ENCODE assay signal across 9 cellular contexts in genomic region chr7:117728858-117729257, GRCh38.
DNase-seq lines count a peak whose midpoint lies in the region; ATAC-seq and TF ChIP-seq lines count a peak whose summit lies in the region.
"Had no signal": no experiment of that assay in that cellular context is flagged by ENCODE, and none has a peak within 500 bp of the region (broad histone marks: within the 10 kb centered on the region; RNA-seq: fewer than 3 reads in every experiment).

No MANE protein-coding gene starts in this region.

- no peaks in the 10 kb centered on the region for H3K27me3 ChIP-seq in smooth muscle cell (ENCODE audit: low read depth)

- peak; percentile 60 for ATAC-seq in GM21423 (IDR thresholded peaks at IDR 0.05; ENCODE audit: unreplicated experiment)
- peak; percentile 39 for ATAC-seq in HG03280 (IDR thresholded peaks at IDR 0.05; ENCODE audit: unreplicated experiment)
- no peak for ATAC-seq in GM19455 (IDR thresholded peaks at IDR 0.05; ENCODE audit: unreplicated experiment)

- H4K20me1 ChIP-seq in smooth muscle cell (ENCODE audit: low read depth) = no peaks in the 10 kb centered on the region

- TF ChIP-seq CTCF in smooth muscle cell (IDR thresholded peaks at IDR 0.05; ENCODE audit: borderline replicate concordance, insufficient read depth, poor library complexity, severe bottlenecking) = no peak

- H2AFZ ChIP-seq in smooth muscle cell (ENCODE audit: low read depth) = no peak overlapping the region

- peaks cover 2% of the 10 kb centered on the region for H3F3A ChIP-seq in smooth muscle cell (ENCODE audit: low read depth)

- no peaks in the 10 kb centered on the region for H3K9me3 ChIP-seq in smooth muscle cell (replicated peaks; ENCODE audit: low read depth)

- DNase-seq in caudate nucleus (lab: John Stamatoyannopoulos, UW) = peak in 33 of 61 donors; percentile 11 to 75 (median 38)
- no peak for DNase-seq in smooth muscle cell (lab: John Stamatoyannopoulos, UW; ENCODE audit: unreplicated experiment)
- no peak for DNase-seq in GM19240 (ENCODE audit: insufficient read length, low spot score)
- DNase-seq in NAMALWA (ENCODE audit: low spot score) = no peak
- no peak for DNase-seq in A172 (ENCODE audit: low spot score)
- DNase-seq: dermis blood vessel endothelial cell had no signal

- H3K36me3 ChIP-seq in smooth muscle cell (ENCODE audit: low read depth) = no peaks in the 10 kb centered on the region

- H3K4me3 ChIP-seq in smooth muscle cell = no peak overlapping the region

- H3K79me2 ChIP-seq in smooth muscle cell (ENCODE audit: low read depth) = no peaks in the 10 kb centered on the region

- H3K4me2 ChIP-seq in smooth muscle cell = peak overlapping the region; percentile 43

- 46% methylated on average over 5 of the region's 5 CpGs for WGBS in smooth muscle cell (ENCODE audit: low lambda C conversion rate)

- peak overlapping the region; percentile 42 for H3K27ac ChIP-seq in caudate nucleus (ENCODE audit: low read depth, low read length)
- peak overlapping the region; percentile 1 for H3K27ac ChIP-seq in smooth muscle cell (ENCODE audit: low read depth)

- H3K9ac ChIP-seq in smooth muscle cell (ENCODE audit: low read depth) = no peak overlapping the region

- H3K4me1 ChIP-seq in smooth muscle cell (ENCODE audit: low read depth) = peaks cover 7% of the 10 kb centered on the region

Comparison
In these comparisons a context has a peak if more than half of its experiments do, and no peak if none do; other contexts are left out.
1. DNase-seq: peak in caudate nucleus (33 of 61); none in smooth muscle cell (single experiment), GM19240 (single experiment), NAMALWA (single experiment) and A172 (single experiment).